21 cellular contexts compared by ENCODE assay signal in genomic region chr11:116096596-116096995, GRCh38.
DNase-seq lines count a peak whose midpoint lies in the region; ATAC-seq and TF ChIP-seq lines count a peak whose summit lies in the region.
"Had no signal": no experiment of that assay in that cellular context is flagged by ENCODE, and none has a peak within 500 bp of the region (broad histone marks: within the 10 kb centered on the region; RNA-seq: fewer than 3 reads in every experiment).

No MANE protein-coding gene starts in this region.

- peak in 21 of 61 donors; percentile 6 to 73 (median 22) for DNase-seq in caudate nucleus (lab: John Stamatoyannopoulos, UW)
- peak; percentile 3 for DNase-seq in left lobe of liver (ENCODE audit: low spot score)
- peak; percentile 46 for DNase-seq in putamen (ENCODE audit: low spot score)
- DNase-seq in NCI-H2029 (lab: John Stamatoyannopoulos, UW), result no peak
- no peak for DNase-seq in foreskin keratinocyte
- no peak for DNase-seq in posterior cingulate gyrus
- no peak for DNase-seq in activated CD4-positive, CD25-positive, alpha-beta regulatory T cell treated with anti-CD3 and anti-CD28 coated beads, Interleukin-2, amount 50 U/mL, for 72 hours
- DNase-seq: 8988T; ACHN; AML-193; BE2C; Calu3; CD4-positive, alpha-beta T cell; COR-L47; DMS53; DMS79 treated with DMSO at 0.1 percent for 48 hours; GOT3; HFFc6 had no signal

- no peaks in the 10 kb centered on the region for H3K27me3 ChIP-seq in foreskin keratinocyte
- H3K27me3 ChIP-seq: BE2C; BLaER1 treated with 17β-estradiol and CSF1 and Interleukin-3, amounts not matched to agents 10 nM and 100 nM had no signal

- ATAC-seq in left lobe of liver (no peak), foreskin keratinocyte (no peak)
- ATAC-seq: A549 had no signal

- H3K27ac ChIP-seq in caudate nucleus (ENCODE audit: low read depth, low read length) (peak overlapping the region; percentile 67), foreskin keratinocyte (no peak overlapping the region)
- H3K27ac ChIP-seq: A549; BLaER1 treated with 17β-estradiol and CSF1 and Interleukin-3, amounts not matched to agents 10 nM and 100 nM had no signal

- intact Hi-C loops in posterior cingulate gyrus (cut with DNase I), result no loop called here

- TF ChIP-seq CTCF in foreskin keratinocyte (conservative IDR thresholded peaks at IDR 0.05), result no peak

- H3K4me1 ChIP-seq in foreskin keratinocyte, result no peaks in the 10 kb centered on the region
- H3K4me1 ChIP-seq: A549, HAP-1 had no signal

Comparison
In these comparisons a context has a peak if more than half of its experiments do, and no peak if none do; other contexts are left out.
1. DNase-seq: peak in left lobe of liver (single experiment) and putamen (single experiment); none in NCI-H2029 (single experiment), foreskin keratinocyte (0 of 2), posterior cingulate gyrus (0 of 10) and activated CD4-positive, CD25-positive, alpha-beta regulatory T cell treated with anti-CD3 and anti-CD28 coated beads, Interleukin-2, amount 50 U/mL, for 72 hours (single experiment).